Comparison of ENCODE assay signal across 9 cellular contexts in the genomic region with DNA sequence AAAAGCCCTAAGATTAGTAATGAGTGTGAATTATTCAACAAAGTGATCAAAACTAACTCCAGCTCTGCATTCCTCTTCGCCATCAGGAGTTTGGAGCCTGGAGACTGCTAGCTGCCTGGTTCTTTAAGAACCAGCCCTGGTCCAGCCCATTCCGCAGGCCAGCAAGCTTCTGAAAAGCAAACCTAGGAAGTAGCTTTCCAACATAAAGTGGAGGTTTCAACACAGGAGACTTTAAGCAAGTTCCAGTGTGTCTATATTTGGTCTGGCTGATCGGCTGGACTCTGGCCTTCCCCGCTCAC. TPM values are rescaled to one million over a fixed set of nuclear protein-coding genes. Genes with fewer than 3 reads are reported as not detected.
DNase-seq lines count a peak whose midpoint lies in the region; TF ChIP-seq lines count a peak whose summit lies in the region.
"Not testable (repeated sequence)": the region's sequence is repeated elsewhere in the genome, so short reads cannot be mapped to it uniquely, and the experiment has no call there.
"Had no signal": no experiment of that assay in that cellular context is flagged by ENCODE, and none has a peak within 500 bp of the region (broad histone marks: within the 10 kb centered on the region; RNA-seq: fewer than 3 reads in every experiment).

No MANE protein-coding gene starts in this region.

- peak overlapping the region; percentile 98 for H3K27ac Mint-ChIP-seq in activated naive CD8-positive, alpha-beta T cell treated with anti-CD3 and anti-CD28 coated beads for 36 hours
- H3K27ac Mint-ChIP-seq in endodermal cell, result peak overlapping the region; percentile 95
- H3K27ac Mint-ChIP-seq in immature natural killer cell, result peak overlapping the region; percentile 90 to 99 (median 95)

- not testable (repeated sequence) for H3K23ac ChIP-seq in neuronal stem cell (ENCODE audit: low read depth, low read length, poor library complexity)

- not testable (repeated sequence) for H2BK15ac ChIP-seq in neuronal stem cell (ENCODE audit: low read length)

- not testable (repeated sequence) for H3K9me3 Mint-ChIP-seq in activated naive CD8-positive, alpha-beta T cell treated with anti-CD3 and anti-CD28 coated beads for 36 hours; immature natural killer cell
- peaks cover 25% of the 10 kb centered on the region for H3K9me3 Mint-ChIP-seq in endodermal cell

- not testable (repeated sequence) for H2BK120ac ChIP-seq in neuronal stem cell (ENCODE audit: low read depth, low read length)

- H2BK12ac ChIP-seq in neuronal stem cell (ENCODE audit: low read length), result not testable (repeated sequence)

- H3K79me1 ChIP-seq in neuronal stem cell (ENCODE audit: low read depth, low read length), result not testable (repeated sequence)

- H3K27me3 Mint-ChIP-seq in activated naive CD8-positive, alpha-beta T cell treated with anti-CD3 and anti-CD28 coated beads for 36 hours; endodermal cell (ENCODE audit: insufficient read depth): not testable (repeated sequence)
- peaks cover 3 to 11% (median 4%) of the 10 kb centered on the region in 3 donors for H3K27me3 Mint-ChIP-seq in immature natural killer cell (ENCODE audit: low read depth in 3 of 3)

- H3K14ac ChIP-seq in neuronal stem cell (ENCODE audit: low read length), result not testable (repeated sequence)

- 47% methylated on average over 4 of the region's 4 CpGs; no CpG with 5 or more reads in 1 of the 2 experiments for WGBS in endodermal cell (ENCODE audit: insufficient coverage in 1 of 2, insufficient read length in 1 of 2), 2 experiments
- no CpG with 5 or more reads among the region's 4 CpGs for WGBS in neuronal stem cell (ENCODE audit: extremely low coverage in 2 of 2, insufficient read length in 2 of 2, insufficient replicate concordance in 1 of 2), 2 donors
- WGBS in suprapubic skin, result 2% methylated on average over 4 of the region's 4 CpGs

- H3K4me3 ChIP-seq in BJ (ENCODE audit: low read depth, low read length), result peak overlapping the region; percentile 50
- peak overlapping the region; percentile 56 for H3K4me3 ChIP-seq in HFF-Myc (replicated peaks; ENCODE audit: low read depth, low read length)
- H3K4me3 ChIP-seq in SJSA1, result peak overlapping the region; percentile 56
- H3K4me3 ChIP-seq in endodermal cell (ENCODE audit: low read length), result peak overlapping the region; percentile 75
- H3K4me3 ChIP-seq in neuronal stem cell (ENCODE audit: low read length in 2 of 2), result not testable (repeated sequence)
- peak overlapping the region; percentile 56 for H3K4me3 ChIP-seq in suprapubic skin

- H3K4me3 Mint-ChIP-seq in activated naive CD8-positive, alpha-beta T cell treated with anti-CD3 and anti-CD28 coated beads for 36 hours, result peak overlapping the region; percentile 91
- H3K4me3 Mint-ChIP-seq in endodermal cell (peak overlapping the region; percentile 75), immature natural killer cell (peak overlapping the region; percentile 87 to 98 (median 94))

- H3K27ac ChIP-seq in SJSA1 (peak overlapping the region; percentile 73), endodermal cell (ENCODE audit: low read depth, low read length) (peak overlapping the region; percentile 5), suprapubic skin (peak overlapping the region; percentile 83)
- H3K27ac ChIP-seq in neuronal stem cell (replicated peaks; ENCODE audit: low read length), result not testable (repeated sequence)

- not testable (repeated sequence) for TF ChIP-seq EP300 in suprapubic skin (IDR thresholded peaks at IDR 0.05)

- H3K27me3 ChIP-seq in BJ (ENCODE audit: control insufficient read depth, insufficient read depth, low read length); SJSA1 (replicated peaks); endodermal cell (ENCODE audit: control insufficient read depth, insufficient read depth, low read length, poor library complexity, severe bottlenecking); neuronal stem cell (ENCODE audit: control insufficient read depth in 3 of 3, insufficient read depth in 3 of 3, low read depth in 1 of 3, low read length in 3 of 3); suprapubic skin: not testable (repeated sequence)

- H2AK5ac ChIP-seq in neuronal stem cell (ENCODE audit: low read depth, low read length), result not testable (repeated sequence)

- peaks cover 37% of the 10 kb centered on the region for H3K4me1 Mint-ChIP-seq in activated naive CD8-positive, alpha-beta T cell treated with anti-CD3 and anti-CD28 coated beads for 36 hours
- H3K4me1 Mint-ChIP-seq in endodermal cell (peaks cover 15% of the 10 kb centered on the region), immature natural killer cell (peaks cover 44 to 48% of the 10 kb centered on the region in 2 donors)

- H3K4me2 ChIP-seq in neuronal stem cell (ENCODE audit: insufficient read depth, low read length, poor library complexity, severe bottlenecking), result peak overlapping the region; percentile 54

- POLR2A ChIA-PET in BJ (lab: Charles Lee), result interaction anchor here (0.6 kb wide), 1 partner anchor 60 kb away, joined by 3 read pairs; no protein-coding TSS in a partner anchor

- H2AFZ ChIP-seq in neuronal stem cell (ENCODE audit: low read length), result not testable (repeated sequence)

- not testable (repeated sequence) for H2BK5ac ChIP-seq in neuronal stem cell (ENCODE audit: low read length)

- CTCF ChIA-PET in BJ (lab: Yijun Ruan, JAX), result interaction anchor here (0.5 to 4.7 kb wide), 4 partner anchors 21 to 64 kb away, joined by 3 to 38 read pairs (median 4); no protein-coding TSS in a partner anchor

- peaks cover 20% of the 10 kb centered on the region for H3K4me1 ChIP-seq in SJSA1 (replicated peaks)
- H3K4me1 ChIP-seq in endodermal cell (ENCODE audit: control insufficient read depth, insufficient read depth, low read length); neuronal stem cell (ENCODE audit: control insufficient read depth in 2 of 2, insufficient read depth in 1 of 2, low read depth in 1 of 2, low read length in 2 of 2); suprapubic skin: not testable (repeated sequence)

- not testable (repeated sequence) for TF ChIP-seq POLR2A in suprapubic skin (IDR thresholded peaks at IDR 0.05)

- H3K9ac ChIP-seq in endodermal cell (ENCODE audit: extremely low read depth, low read length, poor library complexity, severe bottlenecking), result peak overlapping the region; percentile 63
- not testable (repeated sequence) for H3K9ac ChIP-seq in neuronal stem cell (ENCODE audit: low read depth, low read length, poor library complexity)

- H3K4ac ChIP-seq in neuronal stem cell (ENCODE audit: low read length), result not testable (repeated sequence)

- TF ChIP-seq CTCF in BJ (IDR thresholded peaks at IDR 0.05; ENCODE audit: insufficient read depth, low read depth, low read length); HFF-Myc (IDR thresholded peaks at IDR 0.05; ENCODE audit: low read depth, low read length, missing control alignments); endodermal cell (conservative IDR thresholded peaks at IDR 0.05); suprapubic skin (IDR thresholded peaks at IDR 0.05): not testable (repeated sequence)

- DNase-seq in BJ (ENCODE audit: low read depth); HFF-Myc (ENCODE audit: extremely low read depth, low read depth); SJSA1 (ENCODE audit: low read depth in 1 of 2, low spot score in 2 of 2); activated naive CD8-positive, alpha-beta T cell treated with anti-CD3 and anti-CD28 coated beads for 36 hours; endodermal cell; immature natural killer cell; neuronal stem cell (ENCODE audit: low spot score); suprapubic skin (ENCODE audit: low spot score in 2 of 2): not testable (repeated sequence)

- not testable (repeated sequence) for H4K91ac ChIP-seq in neuronal stem cell (ENCODE audit: low read depth, low read length, poor library complexity)

- H3K36me3 ChIP-seq in BJ (ENCODE audit: control insufficient read depth, insufficient read depth, low read length); SJSA1; endodermal cell (ENCODE audit: control insufficient read depth, insufficient read depth, low read length); neuronal stem cell (replicated peaks in 1 of 2; ENCODE audit: control insufficient read depth in 2 of 2, insufficient read depth in 2 of 2, low read length in 2 of 2); suprapubic skin: not testable (repeated sequence)

- not testable (repeated sequence) for H3K18ac ChIP-seq in neuronal stem cell (ENCODE audit: low read length)

- not testable (repeated sequence) for H3K9me3 ChIP-seq in SJSA1 (replicated peaks); endodermal cell (ENCODE audit: control insufficient read depth, low read length); neuronal stem cell (replicated peaks in 1 of 2; ENCODE audit: control insufficient read depth in 2 of 2, insufficient read depth in 1 of 2, low read depth in 1 of 2, low read length in 2 of 2); suprapubic skin

- H3K36me3 Mint-ChIP-seq in activated naive CD8-positive, alpha-beta T cell treated with anti-CD3 and anti-CD28 coated beads for 36 hours, result peaks cover 38% of the 10 kb centered on the region
- H3K36me3 Mint-ChIP-seq in endodermal cell (ENCODE audit: low read depth), result peaks cover 37% of the 10 kb centered on the region
- not testable (repeated sequence) for H3K36me3 Mint-ChIP-seq in immature natural killer cell

- H4K8ac ChIP-seq in neuronal stem cell (ENCODE audit: low read depth, low read length), result not testable (repeated sequence)

RNA-seq across cellular contexts. Expression of gene ACOT2, which starts 0.2 kb away (rescaled TPM):
- polyA plus RNA-seq in BJ (2011; rRNA removed) (50.5 and 70.2 TPM in 2 replicates), immature natural killer cell (10 to 100 TPM; 31.1 to 59.1 (median 39.4) TPM)
- polyA minus RNA-seq in BJ (2011; rRNA and poly(A)+ RNA removed), result 11.6 and 23.8 TPM in 2 replicates
- total RNA-seq in SJSA1 (2014; rRNA removed; shearing (Covaris generic)), result 31.5 and 40.4 TPM in 2 replicates
- total RNA-seq in activated naive CD8-positive, alpha-beta T cell treated with anti-CD3 and anti-CD28 coated beads for 36 hours, result 10 to 100 TPM; 13.2 to 13.8 TPM
- total RNA-seq in endodermal cell (10 to 100 TPM in 1 of 2 donors, 1 to 10 TPM in 1; 5.0 to 12.3 TPM), suprapubic skin (10 to 100 TPM; 16.6 to 35.6 (median 23.1) TPM)
- 13.0 TPM for polyA plus RNA-seq in endodermal cell (2013, experiment 1 of 2)
- polyA plus RNA-seq in endodermal cell (2013, experiment 2 of 2), result 13.5 TPM
- 3.8 TPM for polyA plus RNA-seq in neuronal stem cell (2013, experiment 1 of 2)
- 3.8 TPM for polyA plus RNA-seq in neuronal stem cell (2013, experiment 2 of 2)

RNA-seq across cellular contexts. Expression of gene HEATR4, which starts 10.1 kb away (rescaled TPM):
- polyA plus RNA-seq in BJ (2011; rRNA removed) (not detected in 2 replicates), immature natural killer cell (under 1 TPM in 1 of 3 donors, not detected in 2; 0.37 TPM)
- 0.05 TPM in 1 of 2 replicates, not detected in the other for polyA minus RNA-seq in BJ (2011; rRNA and poly(A)+ RNA removed)
- total RNA-seq in SJSA1 (2014; rRNA removed; shearing (Covaris generic)), result not detected in 2 replicates
- total RNA-seq in activated naive CD8-positive, alpha-beta T cell treated with anti-CD3 and anti-CD28 coated beads for 36 hours, result not detected
- total RNA-seq in endodermal cell (1 to 10 TPM in 1 of 2 donors, under 1 TPM in 1; 0.46 to 3.2 TPM), suprapubic skin (1 to 10 TPM in 1 of 4 donors, under 1 TPM in 2, not detected in 1; 0.34 to 1.7 (median 0.80) TPM)
- polyA plus RNA-seq in endodermal cell (2013, experiment 1 of 2), result 0.18 TPM
- not detected for polyA plus RNA-seq in endodermal cell (2013, experiment 2 of 2)
- 0.14 TPM for polyA plus RNA-seq in neuronal stem cell (2013, experiment 1 of 2)
- 0.19 TPM for polyA plus RNA-seq in neuronal stem cell (2013, experiment 2 of 2)
- total RNA-seq: LHCN-M2 had no signal

RNA-seq across cellular contexts. Expression of gene ACOT4, which starts 22.8 kb away (rescaled TPM):
- polyA plus RNA-seq in BJ (2011; rRNA removed) (0.67 and 0.82 TPM in 2 replicates), immature natural killer cell (10 to 100 TPM in 1 of 3 donors, 1 to 10 TPM in 2; 9.4 to 20.3 (median 9.8) TPM)
- 0.21 and 0.43 TPM in 2 replicates for polyA minus RNA-seq in BJ (2011; rRNA and poly(A)+ RNA removed)
- 1.1 and 2.1 TPM in 2 replicates for total RNA-seq in SJSA1 (2014; rRNA removed; shearing (Covaris generic))
- total RNA-seq in activated naive CD8-positive, alpha-beta T cell treated with anti-CD3 and anti-CD28 coated beads for 36 hours, result 1 to 10 TPM; 2.0 to 2.4 TPM
- total RNA-seq in endodermal cell (1 to 10 TPM in 1 of 2 donors, under 1 TPM in 1; 0.97 to 2.0 TPM), suprapubic skin (1 to 10 TPM in 3 of 4 donors, under 1 TPM in 1; 0.72 to 2.4 (median 1.7) TPM)
- 0.28 TPM for polyA plus RNA-seq in endodermal cell (2013, experiment 1 of 2)
- 0.58 TPM for polyA plus RNA-seq in endodermal cell (2013, experiment 2 of 2)
- polyA plus RNA-seq in neuronal stem cell (2013, experiment 1 of 2), result 0.20 TPM
- 0.10 TPM for polyA plus RNA-seq in neuronal stem cell (2013, experiment 2 of 2)

RNA-seq across cellular contexts. Expression of gene ACOT1, which starts 31.9 kb away (rescaled TPM):
- 6.1 and 8.5 TPM in 2 replicates for polyA plus RNA-seq in BJ (2011; rRNA removed)
- polyA minus RNA-seq in BJ (2011; rRNA and poly(A)+ RNA removed), result 1.4 and 3.8 TPM in 2 replicates
- total RNA-seq in SJSA1 (2014; rRNA removed; shearing (Covaris generic)), result 6.0 TPM in 2 replicates
- total RNA-seq in activated naive CD8-positive, alpha-beta T cell treated with anti-CD3 and anti-CD28 coated beads for 36 hours, result 1 to 10 TPM; 1.4 to 1.5 TPM
- 1 to 10 TPM; 4.2 to 4.4 TPM for total RNA-seq in endodermal cell
- 1.9 TPM for polyA plus RNA-seq in endodermal cell (2013, experiment 1 of 2)
- 3.4 TPM for polyA plus RNA-seq in endodermal cell (2013, experiment 2 of 2)
- polyA plus RNA-seq in immature natural killer cell, result 10 to 100 TPM in 1 of 3 donors, 1 to 10 TPM in 2; 3.0 to 12.9 (median 3.5) TPM
- 1.0 TPM for polyA plus RNA-seq in neuronal stem cell (2013, experiment 1 of 2)
- 1.3 TPM for polyA plus RNA-seq in neuronal stem cell (2013, experiment 2 of 2)
- 10 to 100 TPM in 2 of 4 donors, 1 to 10 TPM in 2; 2.8 to 33.3 (median 11.2) TPM for total RNA-seq in suprapubic skin

RNA-seq across cellular contexts. Expression of gene ACOT6, which starts 43.5 kb away (rescaled TPM):
- polyA plus RNA-seq in BJ (2011; rRNA removed) (not detected in 2 replicates), immature natural killer cell (under 1 TPM in 1 of 3 donors, not detected in 2; 0.19 TPM)
- not detected in 2 replicates for polyA minus RNA-seq in BJ (2011; rRNA and poly(A)+ RNA removed)
- not detected in 2 replicates for total RNA-seq in SJSA1 (2014; rRNA removed; shearing (Covaris generic))
- total RNA-seq in activated naive CD8-positive, alpha-beta T cell treated with anti-CD3 and anti-CD28 coated beads for 36 hours, result not detected
- total RNA-seq in endodermal cell (not detected), suprapubic skin (1 to 10 TPM in 1 of 4 donors, under 1 TPM in 1, not detected in 2; 0.91 to 1.5 TPM)
- not detected for polyA plus RNA-seq in endodermal cell (2013, experiment 1 of 2)
- polyA plus RNA-seq in endodermal cell (2013, experiment 2 of 2), result not detected
- not detected for polyA plus RNA-seq in neuronal stem cell (2013, experiment 1 of 2)
- not detected for polyA plus RNA-seq in neuronal stem cell (2013, experiment 2 of 2)
- total RNA-seq: LHCN-M2 had no signal
